Comparison of ENCODE assay signal across 1 cellular context in genomic region chrX:16771483-16772398, GRCh38.
TF ChIP-seq lines count a peak whose summit lies in the region.

No MANE protein-coding gene starts in this region.

TF ChIP-seq in K562, 482 proteins besides CTCF, POLR2A, EP300 and RAD21 (continued from another document and continues in another):
- peak; percentile 98 for TF ChIP-seq ZBTB26 (CRISPR knock-in tag; IDR thresholded peaks at IDR 0.05)
- TF ChIP-seq ELF4 (CRISPR knock-in tag; IDR thresholded peaks at IDR 0.05), result peak; percentile 97
- no peak for TF ChIP-seq ZBTB1 (CRISPR knock-in tag; IDR thresholded peaks at IDR 0.05; ENCODE audit: borderline replicate concordance, low read depth)
- TF ChIP-seq ELK3 (CRISPR knock-in tag; IDR thresholded peaks at IDR 0.05), result 0 out of 2 replicates have a peak, but pooled peaks have one; percentile 18
- TF ChIP-seq HMGN3 (IDR thresholded peaks at IDR 0.05; ENCODE audit: borderline replicate concordance, extremely low read depth, insufficient read length, low read depth, low read length), result no peak
- TF ChIP-seq NBN (IDR thresholded peaks at IDR 0.05; ENCODE audit: low read depth), result peak; percentile 98
- peak; percentile 82 for TF ChIP-seq ZNF444 (CRISPR knock-in tag; IDR thresholded peaks at IDR 0.05)
- no peak for TF ChIP-seq SMARCC2 (IDR thresholded peaks at IDR 0.05; ENCODE audit: low read depth)
- peak; percentile 89 for TF ChIP-seq C11orf30 (IDR thresholded peaks at IDR 0.05; ENCODE audit: low read depth)
- peak in 1 of 2 experiments; percentile 27; a peak in 2 of 4 replicates for TF ChIP-seq HDAC1 (IDR thresholded peaks at IDR 0.05)
- 0 out of 2 replicates have a peak, but pooled peaks have one; percentile 5 for TF ChIP-seq ETV1 (tag; conservative IDR thresholded peaks at IDR 0.05; ENCODE audit: low read depth)
- TF ChIP-seq KLF10 (CRISPR knock-in tag; IDR thresholded peaks at IDR 0.05), result peak; percentile 83
- TF ChIP-seq HDAC3 (IDR thresholded peaks at IDR 0.05; ENCODE audit: borderline replicate concordance, partially characterized antibody), result peak; percentile 66
- 0 out of 2 replicates have a peak, but pooled peaks have one; percentile 70 for TF ChIP-seq NFRKB (IDR thresholded peaks at IDR 0.05; ENCODE audit: low read depth)
- peak; percentile 55; the same call in 1 of the 2 replicates for TF ChIP-seq ATF7 (IDR thresholded peaks at IDR 0.05)
- no peak for TF ChIP-seq NR3C1 (CRISPR knock-in tag; IDR thresholded peaks at IDR 0.05)
- TF ChIP-seq FOXM1 (IDR thresholded peaks at IDR 0.05; ENCODE audit: low read depth), result peak; percentile 13; the same call in 1 of the 2 replicates
- TF ChIP-seq FOXM1 (CRISPR knock-in tag; IDR thresholded peaks at IDR 0.05; ENCODE audit: low read depth), result no peak
- TF ChIP-seq E2F3 (CRISPR knock-in tag; IDR thresholded peaks at IDR 0.05), result no peak
- TF ChIP-seq HDAC8 (tag; IDR thresholded peaks at IDR 0.05), result no peak
- peak; percentile 82 for TF ChIP-seq MEF2A (IDR thresholded peaks at IDR 0.05; ENCODE audit: control insufficient read depth, low read depth, low read length)
- TF ChIP-seq MNT (conservative IDR thresholded peaks at IDR 0.05), result peak; percentile 36 to 49
- TF ChIP-seq ZNF639 (CRISPR knock-in tag; conservative IDR thresholded peaks at IDR 0.05 in 1 of 2, IDR thresholded peaks at IDR 0.05 in 1 of 2), result peak in 1 of 2 experiments; percentile 61; a peak in 1 of 4 replicates
- peak; percentile 99 for TF ChIP-seq THRB (CRISPR knock-in tag; conservative IDR thresholded peaks at IDR 0.05)
- peak; percentile 90 for TF ChIP-seq ATF3 (IDR thresholded peaks at IDR 0.05)
- TF ChIP-seq ATF3 (CRISPR knock-in tag; conservative IDR thresholded peaks at IDR 0.05), result no peak
- TF ChIP-seq SRF (CRISPR knock-in tag; IDR thresholded peaks at IDR 0.05), result peak in 1 of 2 experiments; percentile 65; a peak in 1 of 4 replicates
- 0 out of 2 replicates have a peak, but pooled peaks have one; percentile 38 for TF ChIP-seq ZC3H11A (IDR thresholded peaks at IDR 0.05; ENCODE audit: low read depth, low read length)
- peak in 1 of 2 experiments; percentile 36; a peak in 1 of 4 replicates for TF ChIP-seq FOXA3 (CRISPR knock-in tag; conservative IDR thresholded peaks at IDR 0.05 in 1 of 2, IDR thresholded peaks at IDR 0.05 in 1 of 2)
- peak; percentile 100 for TF ChIP-seq SUPT5H (IDR thresholded peaks at IDR 0.05)
- TF ChIP-seq RBM34 (IDR thresholded peaks at IDR 0.05; ENCODE audit: borderline replicate concordance, insufficient read depth, low read length), result no peak
- peak; percentile 50; the same call in 1 of the 2 replicates for TF ChIP-seq PHB2 (IDR thresholded peaks at IDR 0.05; ENCODE audit: low read depth)
- TF ChIP-seq GTF2F1 (IDR thresholded peaks at IDR 0.05; ENCODE audit: low read depth, low read length), result peak; percentile 99
- peak; percentile 81; the same call in 1 of the 2 replicates for TF ChIP-seq TOE1 (IDR thresholded peaks at IDR 0.05; ENCODE audit: borderline replicate concordance)
- no peak for TF ChIP-seq TOE1 (CRISPR knock-in tag; IDR thresholded peaks at IDR 0.05; ENCODE audit: borderline replicate concordance, low read depth)
- TF ChIP-seq MEF2D (tag; conservative IDR thresholded peaks at IDR 0.05; ENCODE audit: low read depth), result peak; percentile 53; the same call in 1 of the 2 replicates
- peak; percentile 36; the same call in 1 of the 2 replicates for TF ChIP-seq CEBPZ (IDR thresholded peaks at IDR 0.05; ENCODE audit: borderline replicate concordance, low read depth, low read length)
- peak; percentile 93 for TF ChIP-seq NFE2 (IDR thresholded peaks at IDR 0.05; ENCODE audit: low read depth)
- peak; percentile 99 for TF ChIP-seq POLR2H (tag; IDR thresholded peaks at IDR 0.05; ENCODE audit: low read depth)
- TF ChIP-seq COPS2 (conservative IDR thresholded peaks at IDR 0.05), result 0 out of 2 replicates have a peak, but pooled peaks have one; percentile 31
- peak; percentile 93 for TF ChIP-seq TAF9B (IDR thresholded peaks at IDR 0.05; ENCODE audit: partially characterized antibody)
- TF ChIP-seq KLF16 (IDR thresholded peaks at IDR 0.05), result no peak
- TF ChIP-seq KDM5B (IDR thresholded peaks at IDR 0.05; ENCODE audit: insufficient replicate concordance, low read depth, low read length), result peak; percentile 99
- peak; percentile 94 for TF ChIP-seq ARID3A (IDR thresholded peaks at IDR 0.05; ENCODE audit: borderline replicate concordance, low read depth, low read length)
- peak; percentile 87 for TF ChIP-seq NFE2L1 (tag; IDR thresholded peaks at IDR 0.05; ENCODE audit: borderline replicate concordance, low read depth)
- TF ChIP-seq PRDM10 (IDR thresholded peaks at IDR 0.05; ENCODE audit: partially characterized antibody), result peak; percentile 77
- peak; percentile 99 for TF ChIP-seq OTX1 (CRISPR knock-in tag; IDR thresholded peaks at IDR 0.05)
- TF ChIP-seq CBX1 (IDR thresholded peaks at IDR 0.05; ENCODE audit: low read depth), result peak; percentile 100
- TF ChIP-seq MAZ (CRISPR knock-in tag; conservative IDR thresholded peaks at IDR 0.05 in 1 of 2, IDR thresholded peaks at IDR 0.05 in 1 of 2), result 0 out of 4 replicates have a peak, but pooled peaks have one; percentile 18 to 35
- 0 out of 2 replicates have a peak, but pooled peaks have one; percentile 29 for TF ChIP-seq LEF1 (IDR thresholded peaks at IDR 0.05)
- TF ChIP-seq CHD2 (IDR thresholded peaks at IDR 0.05; ENCODE audit: low read depth, low read length), result 0 out of 2 replicates have a peak, but pooled peaks have one; percentile 27
- TF ChIP-seq SMAD3 (CRISPR knock-in tag; conservative IDR thresholded peaks at IDR 0.05), result peak; percentile 53; the same call in 1 of the 2 replicates
- peak; percentile 25 to 46; a peak in 2 of 4 replicates for TF ChIP-seq TRIM24 (IDR thresholded peaks at IDR 0.05)
